Comparison of ENCODE assay signal across 22 cellular contexts in genomic region chr2:232757905-232758304, GRCh38. TPM values are rescaled to one million over a fixed set of nuclear protein-coding genes. Genes with fewer than 3 reads are reported as not detected.
DNase-seq lines count a peak whose midpoint lies in the region; ATAC-seq, FAIRE-seq and TF ChIP-seq lines count a peak whose summit lies in the region.
"Had no signal": no experiment of that assay in that cellular context is flagged by ENCODE, and none has a peak within 500 bp of the region (broad histone marks: within the 10 kb centered on the region; RNA-seq: fewer than 3 reads in every experiment).

No MANE protein-coding gene starts in this region.

- FAIRE-seq in GM12892 (lab: Jason Lieb, UNC): no peak
- FAIRE-seq: G401.6, GM12891 had no signal

- no peaks in the 10 kb centered on the region for H3K27me3 Mint-ChIP-seq in activated CD4-positive, alpha-beta T cell treated with anti-CD3 and anti-CD28 coated beads, Interleukin-2, amount 10 ng/mL, durations not matched to agents 7 days and 5 days
- H3K27me3 Mint-ChIP-seq in CD4-positive, alpha-beta memory T cell: no peaks in the 10 kb centered on the region
- H3K27me3 Mint-ChIP-seq in activated T-helper 2 cell treated with anti-CD3 and anti-CD28 coated beads, Interferon-gamma antibody, Interleukin-2, Interleukin-4, amounts not matched to agents 10 μg/mL and 5 μg/mL and 100 μg/mL, durations not matched to agents 14 hours and 24 hours and 36 hours (ENCODE audit: low read depth): no peaks in the 10 kb centered on the region
- H3K27me3 Mint-ChIP-seq in natural killer cell treated with Interleukin-12 subunit alpha and Interleukin-12 subunit beta and Interleukin-15 and Interleukin-18, amount 100 ng/mL, for 72 hours: no peaks in the 10 kb centered on the region

- H3K9me3 Mint-ChIP-seq in activated CD4-positive, alpha-beta T cell treated with anti-CD3 and anti-CD28 coated beads, Interleukin-2, amount 10 ng/mL, durations not matched to agents 7 days and 5 days: no peaks in the 10 kb centered on the region
- no peaks in the 10 kb centered on the region for H3K9me3 Mint-ChIP-seq in CD4-positive, alpha-beta memory T cell
- H3K9me3 Mint-ChIP-seq in activated T-helper 2 cell treated with anti-CD3 and anti-CD28 coated beads, Interferon-gamma antibody, Interleukin-2, Interleukin-4, amounts not matched to agents 10 μg/mL and 5 μg/mL and 100 μg/mL, durations not matched to agents 14 hours and 24 hours and 36 hours: no peaks in the 10 kb centered on the region
- H3K9me3 Mint-ChIP-seq in natural killer cell treated with Interleukin-12 subunit alpha and Interleukin-12 subunit beta and Interleukin-15 and Interleukin-18, amount 100 ng/mL, for 72 hours: no peaks in the 10 kb centered on the region
- H3K9me3 Mint-ChIP-seq: HFFc6 had no signal

- peaks cover 28% of the 10 kb centered on the region for H3K36me3 Mint-ChIP-seq in activated CD4-positive, alpha-beta T cell treated with anti-CD3 and anti-CD28 coated beads, Interleukin-2, amount 10 ng/mL, durations not matched to agents 7 days and 5 days (ENCODE audit: low read depth)
- peaks cover 28 to 44% of the 10 kb centered on the region in 2 donors for H3K36me3 Mint-ChIP-seq in CD4-positive, alpha-beta memory T cell
- H3K36me3 Mint-ChIP-seq in activated T-helper 2 cell treated with anti-CD3 and anti-CD28 coated beads, Interferon-gamma antibody, Interleukin-2, Interleukin-4, amounts not matched to agents 10 μg/mL and 5 μg/mL and 100 μg/mL, durations not matched to agents 14 hours and 24 hours and 36 hours (ENCODE audit: low read depth): peaks cover 51% of the 10 kb centered on the region
- peaks cover 13% of the 10 kb centered on the region for H3K36me3 Mint-ChIP-seq in natural killer cell treated with Interleukin-12 subunit alpha and Interleukin-12 subunit beta and Interleukin-15 and Interleukin-18, amount 100 ng/mL, for 72 hours

- no peak overlapping the region for H3K4me3 Mint-ChIP-seq in activated CD4-positive, alpha-beta T cell treated with anti-CD3 and anti-CD28 coated beads, Interleukin-2, amount 10 ng/mL, durations not matched to agents 7 days and 5 days
- H3K4me3 Mint-ChIP-seq in CD4-positive, alpha-beta memory T cell: peak overlapping the region in 4 of 8 donors; percentile 6 to 37 (median 16)
- H3K4me3 Mint-ChIP-seq in activated T-helper 2 cell treated with anti-CD3 and anti-CD28 coated beads, Interferon-gamma antibody, Interleukin-2, Interleukin-4, amounts not matched to agents 10 μg/mL and 5 μg/mL and 100 μg/mL, durations not matched to agents 14 hours and 24 hours and 36 hours (ENCODE audit: low read depth): no peak overlapping the region
- no peak overlapping the region for H3K4me3 Mint-ChIP-seq in natural killer cell treated with Interleukin-12 subunit alpha and Interleukin-12 subunit beta and Interleukin-15 and Interleukin-18, amount 100 ng/mL, for 72 hours
- H3K4me3 Mint-ChIP-seq: HFFc6 had no signal

- no peak overlapping the region for H3K4me3 ChIP-seq in CD4-positive, alpha-beta memory T cell (ENCODE audit: low read length in 2 of 2)
- H3K4me3 ChIP-seq in effector memory CD4-positive, alpha-beta T cell (ENCODE audit: insufficient read depth, low read depth, low read length, poor library complexity, severe bottlenecking): no peak overlapping the region

- H3K27ac ChIP-seq in CD4-positive, alpha-beta memory T cell (ENCODE audit: low read depth, low read length): no peak overlapping the region
- H3K27ac ChIP-seq in effector memory CD4-positive, alpha-beta T cell (ENCODE audit: insufficient read depth, low read length, poor library complexity, severe bottlenecking): no peak overlapping the region
- H3K27ac ChIP-seq: KMS-11 had no signal

- POLR2A ChIA-PET in activated CD4-positive, alpha-beta T cell treated with anti-CD3 and anti-CD28 coated beads, Interleukin-2, amount 10 ng/mL, durations not matched to agents 7 days and 5 days (lab: Charles Lee): no interaction called here
- POLR2A ChIA-PET in CD4-positive, alpha-beta memory T cell (lab: Charles Lee; ENCODE audit: partially characterized antibody): no interaction called here

- H3K27ac Mint-ChIP-seq in activated CD4-positive, alpha-beta T cell treated with anti-CD3 and anti-CD28 coated beads, Interleukin-2, amount 10 ng/mL, durations not matched to agents 7 days and 5 days: peak overlapping the region; percentile 9
- peak overlapping the region in 4 of 7 donors; percentile 32 to 83 (median 60) for H3K27ac Mint-ChIP-seq in CD4-positive, alpha-beta memory T cell
- H3K27ac Mint-ChIP-seq in activated T-helper 2 cell treated with anti-CD3 and anti-CD28 coated beads, Interferon-gamma antibody, Interleukin-2, Interleukin-4, amounts not matched to agents 10 μg/mL and 5 μg/mL and 100 μg/mL, durations not matched to agents 14 hours and 24 hours and 36 hours: peak overlapping the region; percentile 31
- peak overlapping the region; percentile 29 to 65 for H3K27ac Mint-ChIP-seq in natural killer cell treated with Interleukin-12 subunit alpha and Interleukin-12 subunit beta and Interleukin-15 and Interleukin-18, amount 100 ng/mL, for 72 hours
- H3K27ac Mint-ChIP-seq: HFFc6 had no signal

- no peak for DNase-seq in activated CD4-positive, alpha-beta T cell treated with anti-CD3 and anti-CD28 coated beads, Interleukin-2, amount 10 ng/mL, durations not matched to agents 7 days and 5 days
- DNase-seq in activated CD4-positive, alpha-beta T cell treated with anti-CD3 and anti-CD28 coated beads, Interleukin-2, amount 50 U/mL, for 48 hours: no peak
- DNase-seq in CD4-positive, alpha-beta memory T cell: peak in 2 of 5 donors; percentile 14
- DNase-seq in activated T-helper 2 cell treated with anti-CD3 and anti-CD28 coated beads, Interferon-gamma antibody, Interleukin-2, Interleukin-4, amounts not matched to agents 10 μg/mL and 5 μg/mL and 100 μg/mL, durations not matched to agents 14 hours and 24 hours and 36 hours (ENCODE audit: low spot score): no peak
- DNase-seq in natural killer cell treated with Interleukin-12 subunit alpha and Interleukin-12 subunit beta and Interleukin-15 and Interleukin-18, amount 100 ng/mL, for 72 hours (ENCODE audit: low spot score): no peak
- DNase-seq in effector memory CD4-positive, alpha-beta T cell: no peak
- DNase-seq in GM12892 (ENCODE audit: insufficient read length): no peak
- DNase-seq: DND-41, HFFc6, NCI-H1092, NCI-H146, NCI-H2081 treated with DMSO at 0.1 percent for 48 hours, NCI-H510A, NCI-H774, PC-3 had no signal

- no peak for TF ChIP-seq POLR2A in GM12892 (IDR thresholded peaks at IDR 0.05; ENCODE audit: low read depth, low read length)

- peaks cover 19% of the 10 kb centered on the region for H3K4me1 Mint-ChIP-seq in activated CD4-positive, alpha-beta T cell treated with anti-CD3 and anti-CD28 coated beads, Interleukin-2, amount 10 ng/mL, durations not matched to agents 7 days and 5 days
- peaks cover 18 to 31% (median 30%) of the 10 kb centered on the region in 4 donors for H3K4me1 Mint-ChIP-seq in CD4-positive, alpha-beta memory T cell
- H3K4me1 Mint-ChIP-seq in activated T-helper 2 cell treated with anti-CD3 and anti-CD28 coated beads, Interferon-gamma antibody, Interleukin-2, Interleukin-4, amounts not matched to agents 10 μg/mL and 5 μg/mL and 100 μg/mL, durations not matched to agents 14 hours and 24 hours and 36 hours (ENCODE audit: low read depth): peaks cover 20% of the 10 kb centered on the region
- H3K4me1 Mint-ChIP-seq in natural killer cell treated with Interleukin-12 subunit alpha and Interleukin-12 subunit beta and Interleukin-15 and Interleukin-18, amount 100 ng/mL, for 72 hours (ENCODE audit: low read depth in 2 of 2): peaks cover 11 to 24% of the 10 kb centered on the region in 2 donors

- peaks cover 5% of the 10 kb centered on the region for H3K36me3 ChIP-seq in CD4-positive, alpha-beta memory T cell (ENCODE audit: insufficient read depth, low read length)
- H3K36me3 ChIP-seq in effector memory CD4-positive, alpha-beta T cell (ENCODE audit: control insufficient read depth, insufficient read depth, low read length): peaks cover 20% of the 10 kb centered on the region

- intact Hi-C loops in CD4-positive, alpha-beta memory T cell (cut with micrococcal nuclease): no loop called here
- intact Hi-C loops in activated T-helper 2 cell treated with anti-CD3 and anti-CD28 coated beads, Interferon-gamma antibody, Interleukin-2, Interleukin-4, amounts not matched to agents 10 μg/mL and 5 μg/mL and 100 μg/mL, durations not matched to agents 14 hours and 24 hours and 36 hours (cut with micrococcal nuclease): no loop called here

- peak in 1 of 2 donors; percentile 64 for ATAC-seq in natural killer cell treated with Interleukin-12 subunit alpha and Interleukin-12 subunit beta and Interleukin-15 and Interleukin-18, amount 100 ng/mL, for 72 hours
- no peak for ATAC-seq in HG03439 (IDR thresholded peaks at IDR 0.05; ENCODE audit: unreplicated experiment)
- ATAC-seq: PC-3 had no signal

- CTCF ChIA-PET in activated CD4-positive, alpha-beta T cell treated with anti-CD3 and anti-CD28 coated beads, Interleukin-2, amount 10 ng/mL, durations not matched to agents 7 days and 5 days (lab: Charles Lee): interaction anchor here (0.6 to 1.4 kb wide), 4 partner anchors 9 to 64 kb away, joined by 3 to 4 read pairs (median 3); no protein-coding TSS in a partner anchor
- CTCF ChIA-PET in CD4-positive, alpha-beta memory T cell (lab: Charles Lee; ENCODE audit: partially characterized antibody): interaction anchor here (0.6 to 1.2 kb wide), 2 partner anchors 12 to 563 kb away, joined by 3 read pairs; no protein-coding TSS in a partner anchor

- H3K4me1 ChIP-seq in CD4-positive, alpha-beta memory T cell (ENCODE audit: insufficient read depth, low read length): peaks cover 16% of the 10 kb centered on the region
- H3K4me1 ChIP-seq in effector memory CD4-positive, alpha-beta T cell (ENCODE audit: control insufficient read depth, insufficient read depth, low read length, poor library complexity, severe bottlenecking): peaks cover 5% of the 10 kb centered on the region

- H3K27me3 ChIP-seq in CD4-positive, alpha-beta memory T cell (ENCODE audit: insufficient read depth, low read length): no peaks in the 10 kb centered on the region
- no peaks in the 10 kb centered on the region for H3K27me3 ChIP-seq in effector memory CD4-positive, alpha-beta T cell (replicated peaks; ENCODE audit: control insufficient read depth, insufficient read depth, low read length, poor library complexity, severe bottlenecking)

- no peaks in the 10 kb centered on the region for H3K9me3 ChIP-seq in CD4-positive, alpha-beta memory T cell (ENCODE audit: control insufficient read depth in 1 of 2, low read length in 2 of 2)
- no peaks in the 10 kb centered on the region for H3K9me3 ChIP-seq in effector memory CD4-positive, alpha-beta T cell (ENCODE audit: control insufficient read depth, low read length)

RNA-seq across cellular contexts. Expression of gene KCNJ13, which starts 18.5 kb away (rescaled TPM):
- not detected for total RNA-seq in activated CD4-positive, alpha-beta T cell treated with anti-CD3 and anti-CD28 coated beads, Interleukin-2, amount 10 ng/mL, durations not matched to agents 7 days and 5 days
- not detected for total RNA-seq in CD4-positive, alpha-beta memory T cell
- under 1 TPM in 1 of 2 donors, not detected in 1; 0.55 TPM for polyA plus RNA-seq in CD4-positive, alpha-beta memory T cell
- total RNA-seq in activated T-helper 2 cell treated with anti-CD3 and anti-CD28 coated beads, Interferon-gamma antibody, Interleukin-2, Interleukin-4, amounts not matched to agents 10 μg/mL and 5 μg/mL and 100 μg/mL, durations not matched to agents 14 hours and 24 hours and 36 hours: not detected in 2 replicates
- not detected for total RNA-seq in natural killer cell treated with Interleukin-12 subunit alpha and Interleukin-12 subunit beta and Interleukin-15 and Interleukin-18, amount 100 ng/mL, for 72 hours
- polyA plus RNA-seq in GM12892 (2012; ENCODE audit: missing spikeins): 0.89 TPM
- total RNA-seq: A172, HFFc6, M059J, PC-3 had no signal
- polyA plus RNA-seq: BJ had no signal

Comparison
In these comparisons a context has a peak if more than half of its experiments do, and no peak if none do; other contexts are left out.
1. H3K27ac Mint-ChIP-seq: peak in every context shown above with its lines; median percentile 60 in CD4-positive, alpha-beta memory T cell; 47 in natural killer cell treated with Interleukin-12 subunit alpha and Interleukin-12 subunit beta and Interleukin-15 and Interleukin-18, amount 100 ng/mL, for 72 hours; 31 in activated T-helper 2 cell treated with anti-CD3 and anti-CD28 coated beads, Interferon-gamma antibody, Interleukin-2, Interleukin-4, amounts not matched to agents 10 μg/mL and 5 μg/mL and 100 μg/mL, durations not matched to agents 14 hours and 24 hours and 36 hours; 9 in activated CD4-positive, alpha-beta T cell treated with anti-CD3 and anti-CD28 coated beads, Interleukin-2, amount 10 ng/mL, durations not matched to agents 7 days and 5 days.